ENCODE assay signal across 10 cellular contexts in the genomic region with DNA sequence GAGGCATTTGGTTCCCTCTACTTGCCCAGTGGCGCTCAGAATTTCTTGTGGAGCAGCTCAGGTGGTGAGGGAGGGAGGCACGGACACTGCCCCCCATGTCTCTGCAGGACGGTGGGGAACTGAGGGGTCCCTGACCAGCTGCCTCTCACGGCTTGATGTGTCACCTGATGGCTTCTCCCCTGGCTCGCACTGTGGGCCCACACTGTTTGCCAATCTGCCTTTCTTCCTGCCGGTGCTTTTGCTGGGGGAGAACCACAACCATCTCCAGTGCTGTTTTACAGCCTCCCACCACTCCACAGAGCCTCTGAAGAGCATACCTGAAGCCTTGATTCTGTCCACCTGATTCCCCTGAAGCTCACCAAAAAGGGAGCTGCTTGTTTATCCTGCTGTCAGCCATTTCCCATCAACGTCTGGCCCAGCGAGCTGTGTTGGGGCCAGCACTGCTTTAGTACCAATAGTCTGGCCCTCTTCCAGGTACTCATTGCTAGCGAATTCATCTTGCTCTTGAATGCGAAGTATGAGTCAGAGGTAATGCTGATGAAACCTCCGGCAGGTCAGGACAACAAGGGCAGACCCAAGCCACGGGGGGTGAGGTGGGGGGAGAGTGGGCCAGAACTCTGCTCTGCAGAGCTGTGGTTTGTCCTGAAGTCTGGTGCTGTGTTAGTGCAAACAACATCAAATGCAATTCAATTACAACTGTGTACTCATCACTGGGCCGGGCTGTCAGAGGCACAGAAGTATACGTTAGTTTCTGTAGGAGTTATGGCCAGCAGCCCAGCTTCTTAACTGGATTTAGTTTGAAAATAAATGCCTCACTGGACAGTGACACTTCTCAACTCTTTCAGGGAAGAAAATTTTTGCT.
A peak's percentile ranks its signal among the peaks of the same experiment; 100 is the strongest.
DNase-seq lines count a peak whose midpoint lies in the region; ATAC-seq and TF ChIP-seq lines count a peak whose summit lies in the region.
"Had no signal": no experiment of that assay in that cellular context is flagged by ENCODE, and none has a peak within 500 bp of the region (broad histone marks: within the 10 kb centered on the region; RNA-seq: fewer than 3 reads in every experiment).

No MANE protein-coding gene starts in this region.

- peaks cover 17% of the 10 kb centered on the region for H3F3A ChIP-seq in SK-N-SH (replicated peaks; ENCODE audit: insufficient read depth)

- intact Hi-C loops in Right ventricle myocardium superior (cut with DNase I) = no loop called here
- intact Hi-C loops in sciatic nerve (cut with DNase I) = no loop called here
- intact Hi-C loops in natural killer cell (cut with micrococcal nuclease) = no loop called here

- POLR2A ChIA-PET in SK-N-SH (lab: Yijun Ruan, JAX) = interaction anchor here (0.8 kb wide), 1 partner anchor 48 kb away, joined by 3 read pairs; no protein-coding TSS in a partner anchor

- CTCF ChIA-PET in SK-N-SH (lab: Yijun Ruan, JAX) = interaction anchor here (2.4 kb wide), 1 partner anchor 146 kb away, joined by 8 read pairs; no protein-coding TSS in a partner anchor

- no peaks in the 10 kb centered on the region for H3K9me3 Mint-ChIP-seq in natural killer cell
- H3K9me3 Mint-ChIP-seq: activated B cell treated with CpG ODN at 0.5 μM for 24 hours had no signal

- peak overlapping the region; percentile 72 for H3K4me2 ChIP-seq in SK-N-SH
- H3K4me2 ChIP-seq: BLaER1 treated with 17β-estradiol and CSF1 and Interleukin-3, amounts not matched to agents 10 nM and 100 nM had no signal

- peaks cover 21% of the 10 kb centered on the region in 2 experiments for H3K4me1 ChIP-seq in SK-N-SH (ENCODE audit: control insufficient read depth in 1 of 2, insufficient read depth in 2 of 2, low read depth in 1 of 2, low read length in 1 of 2)

- H3K9me2 ChIP-seq in SK-N-SH = no peaks in the 10 kb centered on the region

- no peaks in the 10 kb centered on the region for H3K36me3 ChIP-seq in SK-N-SH (replicated peaks in 1 of 2; ENCODE audit: control insufficient read depth in 1 of 2, insufficient read depth in 2 of 2, low read length in 1 of 2)
- H3K36me3 ChIP-seq: BLaER1 treated with 17β-estradiol and CSF1 and Interleukin-3, amounts not matched to agents 10 nM and 100 nM had no signal

- H3K27me3 ChIP-seq in SK-N-SH (ENCODE audit: insufficient read depth) = no peaks in the 10 kb centered on the region
- H3K27me3 ChIP-seq: BLaER1 treated with 17β-estradiol and CSF1 and Interleukin-3, amounts not matched to agents 10 nM and 100 nM had no signal

- no peaks in the 10 kb centered on the region for H3K9me3 ChIP-seq in SK-N-SH
- H3K9me3 ChIP-seq: BLaER1 treated with 17β-estradiol and CSF1 and Interleukin-3, amounts not matched to agents 10 nM and 100 nM had no signal

- peak overlapping the region in 1 of 2 experiments; percentile 42; a peak in 2 of 4 replicates for H3K4me3 ChIP-seq in SK-N-SH (ENCODE audit: low read depth in 2 of 2, low read length in 1 of 2)
- H3K4me3 ChIP-seq: BLaER1 treated with 17β-estradiol and CSF1 and Interleukin-3, amounts not matched to agents 10 nM and 100 nM had no signal

- TF ChIP-seq CTCF in SK-N-SH (IDR thresholded peaks at IDR 0.05) = no peak
- TF ChIP-seq CTCF in natural killer cell (IDR thresholded peaks at IDR 0.05) = no peak

- no peak for TF ChIP-seq RAD21 in SK-N-SH (IDR thresholded peaks at IDR 0.05; ENCODE audit: low read length)

- peak overlapping the region; percentile 61 to 79 for H3K27ac ChIP-seq in SK-N-SH (ENCODE audit: low read depth in 2 of 2, low read length in 1 of 2)
- H3K27ac ChIP-seq: BLaER1 treated with 17β-estradiol and CSF1 and Interleukin-3, amounts not matched to agents 10 nM and 100 nM had no signal

- peak overlapping the region; percentile 29; the same call in 1 of the 2 replicates for H3K9ac ChIP-seq in SK-N-SH
- H3K9ac ChIP-seq: BLaER1 treated with 17β-estradiol and CSF1 and Interleukin-3, amounts not matched to agents 10 nM and 100 nM had no signal

- peaks cover 13% of the 10 kb centered on the region in 2 donors for H3K27me3 Mint-ChIP-seq in natural killer cell (ENCODE audit: low read depth in 2 of 2)
- H3K27me3 Mint-ChIP-seq: activated B cell treated with CpG ODN at 0.5 μM for 24 hours had no signal

- ATAC-seq in Right ventricle myocardium superior (ENCODE audit: poor library complexity) = peak; percentile 87
- peak; percentile 80 for ATAC-seq in sciatic nerve
- no peak for ATAC-seq in natural killer cell
- no peak for ATAC-seq in GM18502 (IDR thresholded peaks at IDR 0.05; ENCODE audit: poor library complexity, unreplicated experiment)
- ATAC-seq in GM18498 (IDR thresholded peaks at IDR 0.05; ENCODE audit: unreplicated experiment) = no peak

- no peaks in the 10 kb centered on the region for H3K36me3 Mint-ChIP-seq in natural killer cell

- no peak overlapping the region for H3K27ac Mint-ChIP-seq in natural killer cell
- H3K27ac Mint-ChIP-seq: activated B cell treated with CpG ODN at 0.5 μM for 24 hours had no signal

- peak; percentile 65 to 95; a peak in 3 of 4 replicates for TF ChIP-seq EP300 in SK-N-SH (IDR thresholded peaks at IDR 0.05; ENCODE audit: borderline replicate concordance in 1 of 2, low read depth in 1 of 2, low read length in 1 of 2)

- H3K4me3 Mint-ChIP-seq in natural killer cell = no peak overlapping the region
- H3K4me3 Mint-ChIP-seq: activated B cell treated with CpG ODN at 0.5 μM for 24 hours had no signal

- DNase-seq in NK-92 treated with Interleukin-12 subunit alpha and Interleukin-12 subunit beta, amount 100 ng/mL, for 24 hours (lab: John Stamatoyannopoulos, UW) = peak; percentile 1
- no peak for DNase-seq in NK-92 (lab: John Stamatoyannopoulos, UW; ENCODE audit: unreplicated experiment)
- peak; percentile 31 for DNase-seq in SK-N-SH
- peak; percentile 55 for DNase-seq in Right ventricle myocardium superior
- peak; percentile 59 for DNase-seq in sciatic nerve (ENCODE audit: low spot score)
- DNase-seq in natural killer cell = no peak
- DNase-seq: activated B cell treated with CpG ODN at 0.5 μM for 24 hours had no signal

- H2AFZ ChIP-seq in SK-N-SH (ENCODE audit: low read depth) = peak overlapping the region; percentile 86; the same call in 1 of the 2 replicates

- no peaks in the 10 kb centered on the region for H4K20me1 ChIP-seq in SK-N-SH (ENCODE audit: insufficient read depth)
- H4K20me1 ChIP-seq: BLaER1 treated with 17β-estradiol and CSF1 and Interleukin-3, amounts not matched to agents 10 nM and 100 nM had no signal

- H3K79me2 ChIP-seq in SK-N-SH (ENCODE audit: insufficient read depth) = no peaks in the 10 kb centered on the region

- WGBS in SK-N-SH (ENCODE audit: low lambda C conversion rate) = 30% methylated on average over 9 of the region's 14 CpGs

- H3K4me1 Mint-ChIP-seq in natural killer cell = no peaks in the 10 kb centered on the region
- H3K4me1 Mint-ChIP-seq: activated B cell treated with CpG ODN at 0.5 μM for 24 hours had no signal

TF ChIP-seq in SK-N-SH, 30 proteins besides CTCF, POLR2A, EP300 and RAD21 (continues in another document):
- TF ChIP-seq MAX (IDR thresholded peaks at IDR 0.05; ENCODE audit: low read depth) (peak; percentile 87), IRF3 (IDR thresholded peaks at IDR 0.05; ENCODE audit: low read depth, low read length) (no peak), RFX5 (IDR thresholded peaks at IDR 0.05; ENCODE audit: low read length) (no peak), EZH2phosphoT487 (IDR thresholded peaks at IDR 0.05; ENCODE audit: borderline replicate concordance, low read depth) (no peak), SMC3 (IDR thresholded peaks at IDR 0.05; ENCODE audit: low read depth, low read length) (peak; percentile 18; the same call in 1 of the 2 replicates), MXI1 (IDR thresholded peaks at IDR 0.05; ENCODE audit: low read depth, low read length) (no peak), TAF1 (IDR thresholded peaks at IDR 0.05; ENCODE audit: borderline replicate concordance, low read depth, low read length) (peak; percentile 27; the same call in 1 of the 2 replicates), GABPA (IDR thresholded peaks at IDR 0.05; ENCODE audit: low read depth) (no peak; the same call in 1 of the 2 replicates), JUND (IDR thresholded peaks at IDR 0.05) (peak; percentile 96), FOXM1 (IDR thresholded peaks at IDR 0.05; ENCODE audit: low read depth) (peak; percentile 88), SIN3A (IDR thresholded peaks at IDR 0.05; ENCODE audit: borderline replicate concordance, low read depth, low read length) (peak; percentile 75; the same call in 1 of the 2 replicates), NFIC (IDR thresholded peaks at IDR 0.05; ENCODE audit: borderline replicate concordance) (peak; percentile 98)
- TF ChIP-seq, protein P1, sequence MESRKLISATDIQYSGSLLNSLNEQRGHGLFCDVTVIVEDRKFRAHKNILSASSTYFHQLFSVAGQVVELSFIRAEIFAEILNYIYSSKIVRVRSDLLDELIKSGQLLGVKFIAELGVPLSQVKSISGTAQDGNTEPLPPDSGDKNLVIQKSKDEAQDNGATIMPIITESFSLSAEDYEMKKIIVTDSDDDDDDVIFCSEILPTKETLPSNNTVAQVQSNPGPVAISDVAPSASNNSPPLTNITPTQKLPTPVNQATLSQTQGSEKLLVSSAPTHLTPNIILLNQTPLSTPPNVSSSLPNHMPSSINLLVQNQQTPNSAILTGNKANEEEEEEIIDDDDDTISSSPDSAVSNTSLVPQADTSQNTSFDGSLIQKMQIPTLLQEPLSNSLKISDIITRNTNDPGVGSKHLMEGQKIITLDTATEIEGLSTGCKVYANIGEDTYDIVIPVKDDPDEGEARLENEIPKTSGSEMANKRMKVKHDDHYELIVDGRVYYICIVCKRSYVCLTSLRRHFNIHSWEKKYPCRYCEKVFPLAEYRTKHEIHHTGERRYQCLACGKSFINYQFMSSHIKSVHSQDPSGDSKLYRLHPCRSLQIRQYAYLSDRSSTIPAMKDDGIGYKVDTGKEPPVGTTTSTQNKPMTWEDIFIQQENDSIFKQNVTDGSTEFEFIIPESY (IDR thresholded peaks at IDR 0.05; ENCODE audit: borderline replicate concordance, low read depth) = peak; percentile 91

Comparison
In these comparisons a context has a peak if more than half of its experiments do, and no peak if none do; other contexts are left out.
1. DNase-seq: peak in NK-92 treated with Interleukin-12 subunit alpha and Interleukin-12 subunit beta, amount 100 ng/mL, for 24 hours (single experiment), SK-N-SH (single experiment), Right ventricle myocardium superior (single experiment) and sciatic nerve (single experiment); none in NK-92 (single experiment) and natural killer cell (single experiment).
2. ATAC-seq: peak in Right ventricle myocardium superior (single experiment) and sciatic nerve (single experiment); none in natural killer cell (0 of 3), GM18502 (single experiment) and GM18498 (single experiment).